Comparison of ENCODE assay signal across 17 cellular contexts in the genomic region with DNA sequence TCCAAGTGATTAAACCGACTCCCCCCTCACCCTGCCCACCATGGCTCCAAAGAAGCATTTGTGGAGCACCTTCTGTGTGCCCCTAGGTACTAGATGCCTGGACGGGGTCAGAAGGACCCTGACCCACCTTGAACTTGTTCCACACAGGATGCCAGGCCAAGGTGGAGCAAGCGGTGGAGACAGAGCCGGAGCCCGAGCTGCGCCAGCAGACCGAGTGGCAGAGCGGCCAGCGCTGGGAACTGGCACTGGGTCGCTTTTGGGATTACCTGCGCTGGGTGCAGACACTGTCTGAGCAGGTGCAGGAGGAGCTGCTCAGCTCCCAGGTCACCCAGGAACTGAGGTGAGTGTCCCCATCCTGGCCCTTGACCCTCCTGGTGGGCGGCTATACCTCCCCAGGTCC. TPM values are rescaled to one million over a fixed set of nuclear protein-coding genes. Genes with fewer than 3 reads are reported as not detected.
DNase-seq lines count a peak whose midpoint lies in the region; ATAC-seq and TF ChIP-seq lines count a peak whose summit lies in the region.
"Had no signal": no experiment of that assay in that cellular context is flagged by ENCODE, and none has a peak within 500 bp of the region (broad histone marks: within the 10 kb centered on the region; RNA-seq: fewer than 3 reads in every experiment).

No MANE protein-coding gene starts in this region.

- peaks cover 32% of the 10 kb centered on the region for H3K4me1 Mint-ChIP-seq in nephron

- H3K27ac Mint-ChIP-seq in nephron: peak overlapping the region; percentile 35 to 70 (median 43)
- H3K27ac Mint-ChIP-seq: CD8-positive, alpha-beta T cell had no signal

- peaks cover 3% of the 10 kb centered on the region for H3K27me3 ChIP-seq in ascending aorta

- CTCF ChIA-PET in RWPE1 (lab: Yijun Ruan, JAX): interaction anchor here (1.6 kb wide), 1 partner anchor 44 kb away, joined by 3 read pairs; no protein-coding TSS in a partner anchor

- peak overlapping the region; percentile 40 for H3K27ac ChIP-seq in RWPE1
- no peak overlapping the region for H3K27ac ChIP-seq in ascending aorta
- H3K27ac ChIP-seq: BLaER1 treated with 17β-estradiol and CSF1 and Interleukin-3, amounts not matched to agents 10 nM and 100 nM had no signal

- POLR2A ChIA-PET in RWPE1 (lab: Yijun Ruan, JAX; ENCODE audit: low non-redundant PET): no interaction called here

- no peak overlapping the region for H3K4me3 Mint-ChIP-seq in nephron
- H3K4me3 Mint-ChIP-seq: CD8-positive, alpha-beta T cell had no signal

- intact Hi-C loops in ascending aorta (cut with DNase I): loop anchor here (10.0 kb wide), 1 partner anchor 427 kb away; no protein-coding TSS in a partner anchor

- peaks cover 3% of the 10 kb centered on the region for H3K36me3 Mint-ChIP-seq in nephron (ENCODE audit: low read depth)

- ATAC-seq in HG02610 (IDR thresholded peaks at IDR 0.05; ENCODE audit: unreplicated experiment): no peak
- ATAC-seq: CD8-positive, alpha-beta T cell; HCT116 had no signal

- DNase-seq in RWPE1 (ENCODE audit: low spot score) (no peak), fibroblast of pulmonary artery (ENCODE audit: low read depth) (no peak), ascending aorta (ENCODE audit: low spot score in 2 of 2) (no peak)
- DNase-seq: CD8-positive, alpha-beta T cell; Kasumi-1; MG63; NCI-H1092; NCI-H2081; NCI-H2171 treated with DMSO at 0.1 percent for 48 hours; NCI-H446; OCI-M1; SIG-M5 had no signal

- H3K36me3 ChIP-seq in ascending aorta: peaks cover 3 to 7% of the 10 kb centered on the region in 2 donors

- TF ChIP-seq CTCF in RWPE1 (conservative IDR thresholded peaks at IDR 0.05; ENCODE audit: low read depth) (no peak), fibroblast of pulmonary artery (IDR thresholded peaks at IDR 0.05; ENCODE audit: low read length, missing control alignments) (no peak), nephron (IDR thresholded peaks at IDR 0.05; ENCODE audit: unreplicated experiment in 3 of 3) (no peak), ascending aorta (IDR thresholded peaks at IDR 0.05) (no peak)

- no peaks in the 10 kb centered on the region for H3K9me3 ChIP-seq in ascending aorta
- H3K9me3 ChIP-seq: BLaER1 treated with 17β-estradiol and CSF1 and Interleukin-3, amounts not matched to agents 10 nM and 100 nM; MG63 had no signal

- H3K9me3 Mint-ChIP-seq in nephron: no peaks in the 10 kb centered on the region
- H3K9me3 Mint-ChIP-seq: CD8-positive, alpha-beta T cell had no signal

- peak overlapping the region; percentile 24 for H3K4me3 ChIP-seq in fibroblast of pulmonary artery (replicated peaks; ENCODE audit: low read depth, low read length)
- no peak overlapping the region for H3K4me3 ChIP-seq in ascending aorta
- H3K4me3 ChIP-seq: BLaER1 treated with 17β-estradiol and CSF1 and Interleukin-3, amounts not matched to agents 10 nM and 100 nM; MG63 had no signal

- H3K27me3 Mint-ChIP-seq in nephron (ENCODE audit: low read depth): peaks cover 8% of the 10 kb centered on the region

- peaks cover 0 to 5% of the 10 kb centered on the region in 2 donors for H3K4me1 ChIP-seq in ascending aorta

RNA-seq across cellular contexts. Expression of gene APOE, which starts 2.0 kb away (rescaled TPM):
- total RNA-seq in ascending aorta: 436 TPM

RNA-seq across cellular contexts. Expression of gene APOC1, which starts 6.8 kb away (rescaled TPM):
- total RNA-seq in ascending aorta: 17.0 TPM
- total RNA-seq: CD8-positive, alpha-beta T cell had no signal

RNA-seq across cellular contexts. Expression of gene TOMM40, which starts 16.6 kb away (rescaled TPM):
- 25.5 TPM for total RNA-seq in ascending aorta

RNA-seq across cellular contexts. Expression of gene APOC4, which starts 34.4 kb away (rescaled TPM):
- total RNA-seq in ascending aorta: not detected
- total RNA-seq: CD8-positive, alpha-beta T cell; RPMI7951 had no signal

RNA-seq across cellular contexts. Expression of gene APOC2, which starts 38.2 kb away (rescaled TPM):
- total RNA-seq in ascending aorta: not detected
- total RNA-seq: CD8-positive, alpha-beta T cell; RPMI7951 had no signal
